In the genomic region with DNA sequence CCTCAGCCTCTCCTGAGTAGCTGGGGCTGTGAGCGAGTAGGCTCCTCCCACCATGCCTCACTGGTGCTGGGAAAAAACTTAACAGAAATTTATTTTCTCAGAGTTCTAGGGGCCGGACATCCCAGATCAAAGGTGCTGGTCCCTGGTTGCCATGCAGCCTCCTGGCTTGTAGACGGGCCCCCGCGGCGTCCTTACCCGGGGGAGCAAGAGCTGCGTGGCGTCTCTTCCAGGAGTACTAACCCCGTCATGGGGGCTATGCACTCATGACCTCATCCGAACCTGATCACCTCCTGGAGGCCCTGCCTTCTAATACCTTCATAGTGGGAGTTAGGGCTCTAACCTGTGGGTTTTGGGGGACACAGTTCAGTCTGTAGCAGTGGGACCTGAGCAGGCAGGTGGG, we compare ENCODE assay signal across 14 cellular contexts. TPM values are rescaled to one million over a fixed set of nuclear protein-coding genes. Genes with fewer than 3 reads are reported as not detected.
DNase-seq lines count a peak whose midpoint lies in the region; ATAC-seq and TF ChIP-seq lines count a peak whose summit lies in the region.
"Had no signal": no experiment of that assay in that cellular context is flagged by ENCODE, and none has a peak within 500 bp of the region (broad histone marks: within the 10 kb centered on the region; RNA-seq: fewer than 3 reads in every experiment).

No MANE protein-coding gene starts in this region.

- peaks cover 2% of the 10 kb centered on the region; the same call in 1 of the 2 replicates for H3K36me3 ChIP-seq in Loucy (ENCODE audit: insufficient read depth, low read length)
- H3K36me3 ChIP-seq: breast epithelium had no signal

- H3K36me3 Mint-ChIP-seq in brain (no peaks in the 10 kb centered on the region), Calu3 (ENCODE audit: insufficient read depth, unreplicated experiment) (peaks cover 36% of the 10 kb centered on the region)
- H3K36me3 Mint-ChIP-seq in stimulated activated naive B cell treated with anti-CD40 and anti-IgM and Interleukin-4, amounts not matched to agents 10 μg/mL and 1 μg/mL and 100 μg/mL, for 72 hours, result peaks cover 19 to 31% of the 10 kb centered on the region in 2 donors

- H3K9me3 Mint-ChIP-seq in brain (peaks cover 0 to 3% (median 0%) of the 10 kb centered on the region in 5 experiments), Calu3 (ENCODE audit: low read depth, unreplicated experiment) (no peaks in the 10 kb centered on the region)
- H3K9me3 Mint-ChIP-seq in stimulated activated naive B cell treated with anti-CD40 and anti-IgM and Interleukin-4, amounts not matched to agents 10 μg/mL and 1 μg/mL and 100 μg/mL, for 72 hours, result no peaks in the 10 kb centered on the region

- H3K27me3 ChIP-seq in Loucy (ENCODE audit: insufficient read depth, low read length, poor library complexity, severe bottlenecking), result no peaks in the 10 kb centered on the region
- H3K27me3 ChIP-seq: breast epithelium, SJSA1, testis had no signal

- H2AFZ ChIP-seq in Loucy (ENCODE audit: low read length), result no peak overlapping the region

- H3K4me1 Mint-ChIP-seq in brain, result peaks cover 28% of the 10 kb centered on the region
- peaks cover 46 to 79% of the 10 kb centered on the region in 2 donors for H3K4me1 Mint-ChIP-seq in stimulated activated naive B cell treated with anti-CD40 and anti-IgM and Interleukin-4, amounts not matched to agents 10 μg/mL and 1 μg/mL and 100 μg/mL, for 72 hours
- peaks cover 14% of the 10 kb centered on the region for H3K4me1 Mint-ChIP-seq in Calu3 (ENCODE audit: low read depth, unreplicated experiment)

- no peaks in the 10 kb centered on the region for H3K9me3 ChIP-seq in Loucy (ENCODE audit: insufficient read depth, low read depth, low read length)
- H3K9me3 ChIP-seq: breast epithelium, SJSA1, testis had no signal

- peaks cover 32% of the 10 kb centered on the region for H4K20me1 ChIP-seq in Loucy (ENCODE audit: insufficient read depth, low read length, poor library complexity, severe bottlenecking)

- peaks cover 61% of the 10 kb centered on the region for H3K79me2 ChIP-seq in Loucy (ENCODE audit: insufficient read depth, low read length)

- H3K4me3 ChIP-seq in Loucy (ENCODE audit: low read length, poor library complexity, severe bottlenecking), result no peak overlapping the region
- H3K4me3 ChIP-seq: breast epithelium, SJSA1, testis had no signal

- TF ChIP-seq CTCF in Loucy (conservative IDR thresholded peaks at IDR 0.05; ENCODE audit: low read length) (no peak), brain (conservative IDR thresholded peaks at IDR 0.05) (no peak), Calu3 (IDR thresholded peaks at IDR 0.05; ENCODE audit: unreplicated experiment) (no peak)

- DNase-seq in Right ventricle myocardium inferior (ENCODE audit: missing footprints) (peak; percentile 28), cardiac septum (ENCODE audit: low spot score) (no peak), Calu3 (no peak), D341Med (ENCODE audit: low spot score) (no peak), GDM1 (lab: John Stamatoyannopoulos, UW) (no peak)
- DNase-seq in stimulated activated naive B cell treated with anti-CD40 and anti-IgM and Interleukin-4, amounts not matched to agents 10 μg/mL and 1 μg/mL and 100 μg/mL, for 72 hours, result no peak
- DNase-seq: activated CD4-positive, CD25-positive, alpha-beta regulatory T cell; foreskin fibroblast; NCI-H2107; testis had no signal

- CTCF ChIA-PET in Calu3 (lab: Charles Lee), result no interaction called here

- no peaks in the 10 kb centered on the region for H3K9me2 ChIP-seq in Loucy (replicated peaks; ENCODE audit: low read depth, low read length)

- intact Hi-C loops in Right ventricle myocardium inferior (cut with DNase I), result no loop called here
- intact Hi-C loops in cardiac septum (cut with DNase I), result no loop called here
- intact Hi-C loops in Calu3 (cut with micrococcal nuclease; ENCODE audit: unreplicated experiment), result no loop called here

- peak overlapping the region in 4 of 5 experiments; percentile 28 to 54 (median 34) for H3K4me3 Mint-ChIP-seq in brain
- peak overlapping the region in 1 of 2 donors; percentile 25 for H3K4me3 Mint-ChIP-seq in stimulated activated naive B cell treated with anti-CD40 and anti-IgM and Interleukin-4, amounts not matched to agents 10 μg/mL and 1 μg/mL and 100 μg/mL, for 72 hours
- no peak overlapping the region for H3K4me3 Mint-ChIP-seq in Calu3 (ENCODE audit: low read depth, unreplicated experiment)

- no TSS peak for BruUV-seq in Calu3 (replicated peaks; lab: Mats Ljungman, UMichigan)

- peaks cover 53% of the 10 kb centered on the region for H3K4me1 ChIP-seq in Loucy (ENCODE audit: insufficient read depth, low read length, poor library complexity, severe bottlenecking)

- peak overlapping the region; percentile 21 for H3K4me2 ChIP-seq in Loucy (ENCODE audit: low read depth, low read length, poor library complexity, severe bottlenecking)

- H3K9ac ChIP-seq in Loucy (ENCODE audit: low read depth, low read length, poor library complexity, severe bottlenecking), result peak overlapping the region; percentile 14

- ATAC-seq in Right ventricle myocardium inferior, result no peak
- ATAC-seq in stimulated activated naive B cell treated with anti-CD40 and anti-IgM and Interleukin-4, amounts not matched to agents 10 μg/mL and 1 μg/mL and 100 μg/mL, for 72 hours (replicated peaks), result no peak

- peaks cover 13% of the 10 kb centered on the region; the same call in 1 of the 2 replicates for H3F3A ChIP-seq in Loucy (ENCODE audit: low read depth)

- peaks cover 4% of the 10 kb centered on the region for H3K27me3 Mint-ChIP-seq in brain
- H3K27me3 Mint-ChIP-seq in stimulated activated naive B cell treated with anti-CD40 and anti-IgM and Interleukin-4, amounts not matched to agents 10 μg/mL and 1 μg/mL and 100 μg/mL, for 72 hours, result no peaks in the 10 kb centered on the region
- no peaks in the 10 kb centered on the region for H3K27me3 Mint-ChIP-seq in Calu3 (ENCODE audit: unreplicated experiment)

- H3K27ac Mint-ChIP-seq in brain, result peak overlapping the region in 1 of 5 experiments; percentile 68
- peak overlapping the region; percentile 31 for H3K27ac Mint-ChIP-seq in stimulated activated naive B cell treated with anti-CD40 and anti-IgM and Interleukin-4, amounts not matched to agents 10 μg/mL and 1 μg/mL and 100 μg/mL, for 72 hours
- no peak overlapping the region for H3K27ac Mint-ChIP-seq in Calu3 (ENCODE audit: unreplicated experiment)

RNA-seq across cellular contexts. Expression of a gene that starts 2.6 kb away (rescaled TPM):
- total RNA-seq in Right ventricle myocardium inferior (22.3 TPM), cardiac septum (20.1 TPM), Calu3 (2022) (57.3 and 62.9 TPM in 2 replicates)
- polyA plus RNA-seq in brain (ENCODE audit: insufficient read depth, low read depth, low replicate concordance), result 10.7 TPM

RNA-seq across cellular contexts. Expression of a gene that starts 12.5 kb away (rescaled TPM):
- total RNA-seq in Right ventricle myocardium inferior (15.5 TPM), cardiac septum (12.7 TPM), Calu3 (2022) (28.6 and 29.5 TPM in 2 replicates)
- 17.1 TPM for polyA plus RNA-seq in brain (ENCODE audit: insufficient read depth, low read depth, low replicate concordance)

RNA-seq across cellular contexts. Expression of a gene that starts 17.8 kb away (rescaled TPM):
- 0.43 TPM for total RNA-seq in Right ventricle myocardium inferior
- 0.30 TPM for total RNA-seq in cardiac septum
- polyA plus RNA-seq in brain (ENCODE audit: insufficient read depth, low read depth, low replicate concordance), result 15.2 TPM
- 1.6 and 2.0 TPM in 2 replicates for total RNA-seq in Calu3 (2022)

RNA-seq across cellular contexts. Expression of a gene that starts 56.5 kb away (rescaled TPM):
- total RNA-seq in Right ventricle myocardium inferior (17.5 TPM), cardiac septum (22.8 TPM), Calu3 (2022) (49.7 and 54.7 TPM in 2 replicates)
- polyA plus RNA-seq in brain (ENCODE audit: insufficient read depth, low read depth, low replicate concordance), result 14.4 TPM
